ENCODE assay signal across 1 cellular context in genomic region chr1:91015794-91016550, GRCh38.
TF ChIP-seq lines count a peak whose summit lies in the region.

No MANE protein-coding gene starts in this region.

TF ChIP-seq in HepG2, 621 proteins besides CTCF, POLR2A, EP300 and RAD21 (continued from another document and continues in another):
- no peak for TF ChIP-seq REST (IDR thresholded peaks at IDR 0.05; ENCODE audit: borderline replicate concordance in 1 of 2, low read depth in 1 of 2, low read length in 2 of 2)
- TF ChIP-seq ZNF773 (CRISPR knock-in tag; IDR thresholded peaks at IDR 0.05; ENCODE audit: borderline replicate concordance): no peak
- TF ChIP-seq FOXP4 (CRISPR knock-in tag; IDR thresholded peaks at IDR 0.05): 0 out of 2 replicates have a peak, but pooled peaks have one; percentile 18
- no peak for TF ChIP-seq PCBP2 (optimal IDR thresholded peaks at IDR 0.05; ENCODE audit: low read depth, low read length, poor library complexity, severe bottlenecking)
- no peak for TF ChIP-seq SKIL (CRISPR knock-in tag; IDR thresholded peaks at IDR 0.05; ENCODE audit: borderline replicate concordance)
- TF ChIP-seq ZNF569 (CRISPR knock-in tag; IDR thresholded peaks at IDR 0.05; ENCODE audit: borderline replicate concordance): no peak
- TF ChIP-seq ZNF232 (CRISPR knock-in tag; IDR thresholded peaks at IDR 0.05; ENCODE audit: borderline replicate concordance): no peak
- TF ChIP-seq ZNF543 (CRISPR knock-in tag; IDR thresholded peaks at IDR 0.05): no peak
- no peak for TF ChIP-seq IRF1 (CRISPR knock-in tag; IDR thresholded peaks at IDR 0.05; ENCODE audit: low read depth)
- no peak for TF ChIP-seq CSRNP2 (CRISPR knock-in tag; conservative IDR thresholded peaks at IDR 0.05; ENCODE audit: low read depth)
- no peak for TF ChIP-seq ZNF484 (CRISPR knock-in tag; IDR thresholded peaks at IDR 0.05; ENCODE audit: borderline replicate concordance, low read depth)
- TF ChIP-seq POLR2G (IDR thresholded peaks at IDR 0.05; ENCODE audit: low read depth, low read length): no peak
- TF ChIP-seq PLSCR1 (CRISPR knock-in tag; IDR thresholded peaks at IDR 0.05; ENCODE audit: borderline replicate concordance): no peak
- TF ChIP-seq ZNF747 (CRISPR knock-in tag; IDR thresholded peaks at IDR 0.05; ENCODE audit: borderline replicate concordance): no peak
- peak; percentile 28; the same call in 1 of the 2 replicates for TF ChIP-seq RARA (CRISPR knock-in tag; IDR thresholded peaks at IDR 0.05)
- TF ChIP-seq MED1 (CRISPR knock-in tag; IDR thresholded peaks at IDR 0.05): 0 out of 2 replicates have a peak, but pooled peaks have one; percentile 15
- no peak for TF ChIP-seq ZNF788 (CRISPR knock-in tag; IDR thresholded peaks at IDR 0.05; ENCODE audit: borderline replicate concordance)
- TF ChIP-seq MAX (IDR thresholded peaks at IDR 0.05): peak; percentile 28; the same call in 1 of the 2 replicates
- peak; percentile 75 for TF ChIP-seq CEBPG (CRISPR knock-in tag; IDR thresholded peaks at IDR 0.05)
- TF ChIP-seq HNRNPUL1 (IDR thresholded peaks at IDR 0.05; ENCODE audit: low read depth, low read length): no peak
- no peak for TF ChIP-seq ZNF142 (CRISPR knock-in tag; IDR thresholded peaks at IDR 0.05)
- TF ChIP-seq HOXA5 (CRISPR knock-in tag; IDR thresholded peaks at IDR 0.05): no peak
- TF ChIP-seq ZNF235 (CRISPR knock-in tag; IDR thresholded peaks at IDR 0.05; ENCODE audit: borderline replicate concordance): no peak
- TF ChIP-seq MTF2 (CRISPR knock-in tag; IDR thresholded peaks at IDR 0.05; ENCODE audit: borderline replicate concordance): no peak
- 0 out of 2 replicates have a peak, but pooled peaks have one; percentile 38 for TF ChIP-seq PAXIP1 (CRISPR knock-in tag; conservative IDR thresholded peaks at IDR 0.05)
- TF ChIP-seq NCOA2 (CRISPR knock-in tag; IDR thresholded peaks at IDR 0.05): peak; percentile 47; the same call in 1 of the 2 replicates
- no peak for TF ChIP-seq ZNF33B (CRISPR knock-in tag; IDR thresholded peaks at IDR 0.05)
- no peak for TF ChIP-seq TFAP4 (IDR thresholded peaks at IDR 0.05; ENCODE audit: borderline replicate concordance, low read depth)
